ENCODE assay signal across 10 cellular contexts in genomic region chr7:47503283-47503682, GRCh38.
DNase-seq lines count a peak whose midpoint lies in the region; ATAC-seq and TF ChIP-seq lines count a peak whose summit lies in the region.
"Had no signal": no experiment of that assay in that cellular context is flagged by ENCODE, and none has a peak within 500 bp of the region (broad histone marks: within the 10 kb centered on the region; RNA-seq: fewer than 3 reads in every experiment).

No MANE protein-coding gene starts in this region.

- H3K36me3 ChIP-seq in upper lobe of left lung, result peaks cover 0 to 4% (median 0%) of the 10 kb centered on the region in 4 donors

- H3K4me1 ChIP-seq in upper lobe of left lung, result peaks cover 12 to 35% (median 17%) of the 10 kb centered on the region in 4 donors

- H3K4me3 ChIP-seq in upper lobe of left lung, result no peak overlapping the region

- no peak for TF ChIP-seq POLR2A in upper lobe of left lung (IDR thresholded peaks at IDR 0.05)

- DNase-seq in HS-5 (ENCODE audit: low read depth) (peak; percentile 13), astrocyte of the hippocampus (ENCODE audit: low read depth, low spot score) (peak; percentile 53), kidney tubule cell (ENCODE audit: low spot score) (peak; percentile 54), upper lobe of left lung (no peak), posterior vena cava (ENCODE audit: low spot score) (no peak), germinal center (ENCODE audit: low spot score) (no peak), NCI-H1105 (lab: John Stamatoyannopoulos, UW) (no peak)
- DNase-seq: activated CD4-positive, alpha-beta memory T cell treated with anti-CD3 and anti-CD28 coated beads for 36 hours; naive B cell; NCI-H146 had no signal

- peak in 3 of 4 donors; percentile 33 to 90 (median 43) for TF ChIP-seq EP300 in upper lobe of left lung (IDR thresholded peaks at IDR 0.05)

- no peaks in the 10 kb centered on the region for H3K27me3 ChIP-seq in upper lobe of left lung

- intact Hi-C loops in posterior vena cava (cut with DNase I), result no loop called here

- H3K27ac ChIP-seq in upper lobe of left lung, result peak overlapping the region in 3 of 4 donors; percentile 15 to 65 (median 60)

- ATAC-seq in upper lobe of left lung (ENCODE audit: low FRiP score in 2 of 2), result peak in 1 of 2 donors; percentile 11

- TF ChIP-seq CTCF in upper lobe of left lung (IDR thresholded peaks at IDR 0.05), result no peak

- no peaks in the 10 kb centered on the region for H3K9me3 ChIP-seq in upper lobe of left lung

Comparison
In these comparisons a context has a peak if more than half of its experiments do, and no peak if none do; other contexts are left out.
1. DNase-seq: peak in HS-5 (single experiment), astrocyte of the hippocampus (single experiment) and kidney tubule cell (single experiment); none in upper lobe of left lung (0 of 2), posterior vena cava (single experiment), germinal center (single experiment) and NCI-H1105 (single experiment).